1 cellular context compared by ENCODE assay signal in the genomic region with DNA sequence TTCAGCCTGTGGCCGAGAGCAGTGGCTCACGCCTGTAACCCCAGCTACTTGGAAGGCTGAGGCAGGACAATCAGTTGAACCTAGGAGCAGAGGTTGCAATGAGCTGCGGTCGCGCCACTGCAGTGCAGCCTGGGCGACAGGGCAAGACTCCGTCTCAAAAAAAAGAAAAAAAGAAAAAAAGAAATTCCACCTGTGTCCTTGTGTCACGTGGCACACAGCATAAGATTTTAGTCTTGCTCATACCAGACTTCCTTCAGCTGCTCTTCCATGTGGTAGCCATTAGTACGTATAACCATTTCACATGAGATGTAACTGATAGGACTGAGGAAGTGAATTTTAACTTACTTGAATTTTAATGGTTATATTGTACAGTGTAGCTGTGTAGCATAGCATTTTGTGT.
TF ChIP-seq lines count a peak whose summit lies in the region.

No MANE protein-coding gene starts in this region.

TF ChIP-seq in HEK293, 187 proteins besides CTCF, POLR2A, EP300 and RAD21 (continued from another document):
- TF ChIP-seq, protein P1, sequence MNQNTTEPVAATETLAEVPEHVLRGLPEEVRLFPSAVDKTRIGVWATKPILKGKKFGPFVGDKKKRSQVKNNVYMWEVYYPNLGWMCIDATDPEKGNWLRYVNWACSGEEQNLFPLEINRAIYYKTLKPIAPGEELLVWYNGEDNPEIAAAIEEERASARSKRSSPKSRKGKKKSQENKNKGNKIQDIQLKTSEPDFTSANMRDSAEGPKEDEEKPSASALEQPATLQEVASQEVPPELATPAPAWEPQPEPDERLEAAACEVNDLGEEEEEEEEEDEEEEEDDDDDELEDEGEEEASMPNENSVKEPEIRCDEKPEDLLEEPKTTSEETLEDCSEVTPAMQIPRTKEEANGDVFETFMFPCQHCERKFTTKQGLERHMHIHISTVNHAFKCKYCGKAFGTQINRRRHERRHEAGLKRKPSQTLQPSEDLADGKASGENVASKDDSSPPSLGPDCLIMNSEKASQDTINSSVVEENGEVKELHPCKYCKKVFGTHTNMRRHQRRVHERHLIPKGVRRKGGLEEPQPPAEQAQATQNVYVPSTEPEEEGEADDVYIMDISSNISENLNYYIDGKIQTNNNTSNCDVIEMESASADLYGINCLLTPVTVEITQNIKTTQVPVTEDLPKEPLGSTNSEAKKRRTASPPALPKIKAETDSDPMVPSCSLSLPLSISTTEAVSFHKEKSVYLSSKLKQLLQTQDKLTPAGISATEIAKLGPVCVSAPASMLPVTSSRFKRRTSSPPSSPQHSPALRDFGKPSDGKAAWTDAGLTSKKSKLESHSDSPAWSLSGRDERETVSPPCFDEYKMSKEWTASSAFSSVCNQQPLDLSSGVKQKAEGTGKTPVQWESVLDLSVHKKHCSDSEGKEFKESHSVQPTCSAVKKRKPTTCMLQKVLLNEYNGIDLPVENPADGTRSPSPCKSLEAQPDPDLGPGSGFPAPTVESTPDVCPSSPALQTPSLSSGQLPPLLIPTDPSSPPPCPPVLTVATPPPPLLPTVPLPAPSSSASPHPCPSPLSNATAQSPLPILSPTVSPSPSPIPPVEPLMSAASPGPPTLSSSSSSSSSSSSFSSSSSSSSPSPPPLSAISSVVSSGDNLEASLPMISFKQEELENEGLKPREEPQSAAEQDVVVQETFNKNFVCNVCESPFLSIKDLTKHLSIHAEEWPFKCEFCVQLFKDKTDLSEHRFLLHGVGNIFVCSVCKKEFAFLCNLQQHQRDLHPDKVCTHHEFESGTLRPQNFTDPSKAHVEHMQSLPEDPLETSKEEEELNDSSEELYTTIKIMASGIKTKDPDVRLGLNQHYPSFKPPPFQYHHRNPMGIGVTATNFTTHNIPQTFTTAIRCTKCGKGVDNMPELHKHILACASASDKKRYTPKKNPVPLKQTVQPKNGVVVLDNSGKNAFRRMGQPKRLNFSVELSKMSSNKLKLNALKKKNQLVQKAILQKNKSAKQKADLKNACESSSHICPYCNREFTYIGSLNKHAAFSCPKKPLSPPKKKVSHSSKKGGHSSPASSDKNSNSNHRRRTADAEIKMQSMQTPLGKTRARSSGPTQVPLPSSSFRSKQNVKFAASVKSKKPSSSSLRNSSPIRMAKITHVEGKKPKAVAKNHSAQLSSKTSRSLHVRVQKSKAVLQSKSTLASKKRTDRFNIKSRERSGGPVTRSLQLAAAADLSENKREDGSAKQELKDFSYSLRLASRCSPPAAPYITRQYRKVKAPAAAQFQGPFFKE (tag by site-specific recombination; IDR thresholded peaks at IDR 0.05; ENCODE audit: borderline replicate concordance), result no peak
- TF ChIP-seq ZNF23 (tag by site-specific recombination; IDR thresholded peaks at IDR 0.05; ENCODE audit: borderline replicate concordance) (no peak), ZBTB48 (tag by site-specific recombination; IDR thresholded peaks at IDR 0.05) (no peak), ZNF791 (tag by site-specific recombination; IDR thresholded peaks at IDR 0.05) (no peak), ZNF558 (tag by site-specific recombination; IDR thresholded peaks at IDR 0.05) (no peak), KLF7 (tag by site-specific recombination; IDR thresholded peaks at IDR 0.05; ENCODE audit: borderline replicate concordance) (no peak), ZNF529 (tag by site-specific recombination; IDR thresholded peaks at IDR 0.05; ENCODE audit: insufficient replicate concordance) (no peak), ZNF248 (tag by site-specific recombination; IDR thresholded peaks at IDR 0.05) (no peak), ZNF292 (tag by site-specific recombination; IDR thresholded peaks at IDR 0.05; ENCODE audit: borderline replicate concordance, low read depth) (no peak), SCRT2 (tag by site-specific recombination; IDR thresholded peaks at IDR 0.05) (peak; percentile 90), HOXA7 (CRISPR knock-in tag; IDR thresholded peaks at IDR 0.05; ENCODE audit: borderline replicate concordance) (no peak), ZNF843 (tag by site-specific recombination; IDR thresholded peaks at IDR 0.05) (no peak), ZNF169 (tag by site-specific recombination; IDR thresholded peaks at IDR 0.05) (no peak), ZNF664 (tag by site-specific recombination; IDR thresholded peaks at IDR 0.05) (no peak), OSR2 (tag by site-specific recombination; IDR thresholded peaks at IDR 0.05) (peak; percentile 22; the same call in 1 of the 2 replicates), ZNF792 (tag by site-specific recombination; IDR thresholded peaks at IDR 0.05) (no peak), ZNF501 (tag by site-specific recombination; IDR thresholded peaks at IDR 0.05) (0 out of 2 replicates have a peak, but pooled peaks have one; percentile 23), ZNF510 (tag by site-specific recombination; IDR thresholded peaks at IDR 0.05; ENCODE audit: insufficient replicate concordance) (no peak), ZNF138 (tag by site-specific recombination; IDR thresholded peaks at IDR 0.05; ENCODE audit: borderline replicate concordance) (no peak), ZNF366 (tag by site-specific recombination; conservative IDR thresholded peaks at IDR 0.05) (peak; percentile 37; the same call in 1 of the 2 replicates), ZNF548 (tag by site-specific recombination; IDR thresholded peaks at IDR 0.05) (no peak), PRDM1 (tag by site-specific recombination; IDR thresholded peaks at IDR 0.05) (0 out of 2 replicates have a peak, but pooled peaks have one; percentile 12)
- TF ChIP-seq, protein P2, sequence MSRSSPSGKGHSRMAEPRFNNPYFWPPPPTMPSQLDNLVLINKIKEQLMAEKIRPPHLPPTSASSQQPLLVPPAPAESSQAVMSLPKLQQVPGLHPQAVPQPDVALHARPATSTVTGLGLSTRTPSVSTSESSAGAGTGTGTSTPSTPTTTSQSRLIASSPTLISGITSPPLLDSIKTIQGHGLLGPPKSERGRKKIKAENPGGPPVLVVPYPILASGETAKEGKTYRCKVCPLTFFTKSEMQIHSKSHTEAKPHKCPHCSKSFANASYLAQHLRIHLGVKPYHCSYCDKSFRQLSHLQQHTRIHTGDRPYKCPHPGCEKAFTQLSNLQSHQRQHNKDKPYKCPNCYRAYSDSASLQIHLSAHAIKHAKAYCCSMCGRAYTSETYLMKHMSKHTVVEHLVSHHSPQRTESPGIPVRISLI (tag by site-specific recombination; IDR thresholded peaks at IDR 0.05), result peak; percentile 94
- TF ChIP-seq, protein P3, sequence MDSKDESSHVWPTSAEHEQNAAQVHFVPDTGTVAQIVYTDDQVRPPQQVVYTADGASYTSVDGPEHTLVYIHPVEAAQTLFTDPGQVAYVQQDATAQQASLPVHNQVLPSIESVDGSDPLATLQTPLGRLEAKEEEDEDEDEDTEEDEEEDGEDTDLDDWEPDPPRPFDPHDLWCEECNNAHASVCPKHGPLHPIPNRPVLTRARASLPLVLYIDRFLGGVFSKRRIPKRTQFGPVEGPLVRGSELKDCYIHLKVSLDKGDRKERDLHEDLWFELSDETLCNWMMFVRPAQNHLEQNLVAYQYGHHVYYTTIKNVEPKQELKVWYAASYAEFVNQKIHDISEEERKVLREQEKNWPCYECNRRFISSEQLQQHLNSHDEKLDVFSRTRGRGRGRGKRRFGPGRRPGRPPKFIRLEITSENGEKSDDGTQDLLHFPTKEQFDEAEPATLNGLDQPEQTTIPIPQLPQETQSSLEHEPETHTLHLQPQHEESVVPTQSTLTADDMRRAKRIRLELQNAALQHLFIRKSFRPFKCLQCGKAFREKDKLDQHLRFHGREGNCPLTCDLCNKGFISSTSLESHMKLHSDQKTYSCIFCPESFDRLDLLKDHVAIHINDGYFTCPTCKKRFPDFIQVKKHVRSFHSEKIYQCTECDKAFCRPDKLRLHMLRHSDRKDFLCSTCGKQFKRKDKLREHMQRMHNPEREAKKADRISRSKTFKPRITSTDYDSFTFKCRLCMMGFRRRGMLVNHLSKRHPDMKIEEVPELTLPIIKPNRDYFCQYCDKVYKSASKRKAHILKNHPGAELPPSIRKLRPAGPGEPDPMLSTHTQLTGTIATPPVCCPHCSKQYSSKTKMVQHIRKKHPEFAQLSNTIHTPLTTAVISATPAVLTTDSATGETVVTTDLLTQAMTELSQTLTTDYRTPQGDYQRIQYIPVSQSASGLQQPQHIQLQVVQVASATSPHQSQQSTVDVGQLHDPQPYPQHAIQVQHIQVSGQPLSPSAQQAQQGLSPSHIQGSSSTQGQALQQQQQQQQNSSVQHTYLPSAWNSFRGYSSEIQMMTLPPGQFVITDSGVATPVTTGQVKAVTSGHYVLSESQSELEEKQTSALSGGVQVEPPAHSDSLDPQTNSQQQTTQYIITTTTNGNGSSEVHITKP (tag by site-specific recombination; IDR thresholded peaks at IDR 0.05), result no peak
